Comparison of ENCODE assay signal across 10 cellular contexts in genomic region chr9:3479516-3480352, GRCh38. TPM values are rescaled to one million over a fixed set of nuclear protein-coding genes. Genes with fewer than 3 reads are reported as not detected.
DNase-seq lines count a peak whose midpoint lies in the region; ATAC-seq, FAIRE-seq and TF ChIP-seq lines count a peak whose summit lies in the region.
"Had no signal": no experiment of that assay in that cellular context is flagged by ENCODE, and none has a peak within 500 bp of the region (broad histone marks: within the 10 kb centered on the region; RNA-seq: fewer than 3 reads in every experiment).

No MANE protein-coding gene starts in this region.

- H3K9me3 ChIP-seq in CD8-positive, alpha-beta memory T cell (ENCODE audit: low read length) = no peaks in the 10 kb centered on the region
- no peaks in the 10 kb centered on the region for H3K9me3 ChIP-seq in uterus
- H3K9me3 ChIP-seq: sigmoid colon had no signal

- TF ChIP-seq CTCF in D721Med (IDR thresholded peaks at IDR 0.05; ENCODE audit: insufficient read depth, missing control alignments) = no peak
- TF ChIP-seq CTCF in uterus (IDR thresholded peaks at IDR 0.05) = no peak

- intact Hi-C loops in uterus (cut with DNase I; ENCODE audit: low total_unique reads) = no loop called here

- POLR2A ChIA-PET in CD8-positive, alpha-beta memory T cell (lab: Charles Lee) = interaction anchor here (2.6 kb wide), 1 partner anchor 47 kb away, joined by 26 read pairs; the partner anchor contains the start of gene RFX3
- POLR2A ChIA-PET in activated CD4-positive, alpha-beta memory T cell treated with anti-CD3 and anti-CD28 coated beads, Interleukin-2, amount 10 ng/mL, durations not matched to agents 7 days and 5 days (lab: Charles Lee) = interaction anchor here (7.4 kb wide), 1 partner anchor 46 kb away, joined by 216 read pairs; the partner anchor contains the start of gene RFX3

- no peak overlapping the region for H3K27ac ChIP-seq in CD8-positive, alpha-beta memory T cell (ENCODE audit: low read depth, low read length)
- H3K27ac ChIP-seq in uterus = no peak overlapping the region
- H3K27ac ChIP-seq: sigmoid colon had no signal

- peaks cover 44 to 66% (median 64%) of the 10 kb centered on the region in 3 donors for H3K4me1 Mint-ChIP-seq in CD8-positive, alpha-beta memory T cell
- peaks cover 61% of the 10 kb centered on the region for H3K4me1 Mint-ChIP-seq in activated CD4-positive, alpha-beta memory T cell treated with anti-CD3 and anti-CD28 coated beads, Interleukin-2, amount 10 ng/mL, durations not matched to agents 7 days and 5 days

- peaks cover 5 to 20% (median 6%) of the 10 kb centered on the region in 3 donors for H3K36me3 Mint-ChIP-seq in CD8-positive, alpha-beta memory T cell
- peaks cover 24% of the 10 kb centered on the region for H3K36me3 Mint-ChIP-seq in activated CD4-positive, alpha-beta memory T cell treated with anti-CD3 and anti-CD28 coated beads, Interleukin-2, amount 10 ng/mL, durations not matched to agents 7 days and 5 days (ENCODE audit: low read depth)

- peak; percentile 91 for FAIRE-seq in GM19239 (lab: Jason Lieb, UNC)
- no peak for FAIRE-seq in D721Med (lab: Jason Lieb, UNC)

- no peaks in the 10 kb centered on the region for H3K27me3 ChIP-seq in CD8-positive, alpha-beta memory T cell (ENCODE audit: insufficient read depth, low read length, poor library complexity, severe bottlenecking)
- H3K27me3 ChIP-seq in uterus = no peaks in the 10 kb centered on the region
- H3K27me3 ChIP-seq: sigmoid colon had no signal

- DNase-seq in CD8-positive, alpha-beta memory T cell = no peak
- DNase-seq in GM19239 (ENCODE audit: insufficient read length, low spot score) (peak; percentile 2), NCI-H2107 treated with DMSO at 0.1 percent for 48 hours (lab: John Stamatoyannopoulos, UW; ENCODE audit: unreplicated experiment) (no peak), NCI-H2227 treated with DMSO at 0.1 percent for 48 hours (lab: John Stamatoyannopoulos, UW) (no peak), D721Med (ENCODE audit: insufficient read length, low spot score) (no peak), uterus (no peak)
- DNase-seq in activated CD4-positive, alpha-beta memory T cell treated with anti-CD3 and anti-CD28 coated beads, Interleukin-2, amount 10 ng/mL, durations not matched to agents 7 days and 5 days = no peak
- DNase-seq: DND-41, sigmoid colon had no signal

- peaks cover 0 to 2% (median 0%) of the 10 kb centered on the region in 5 donors for H3K9me3 Mint-ChIP-seq in CD8-positive, alpha-beta memory T cell
- no peaks in the 10 kb centered on the region for H3K9me3 Mint-ChIP-seq in activated CD4-positive, alpha-beta memory T cell treated with anti-CD3 and anti-CD28 coated beads, Interleukin-2, amount 10 ng/mL, durations not matched to agents 7 days and 5 days

- no peak for TF ChIP-seq POLR2A in uterus (IDR thresholded peaks at IDR 0.05)

- H3K4me1 ChIP-seq in CD8-positive, alpha-beta memory T cell (ENCODE audit: insufficient read depth, low read length) = peaks cover 18% of the 10 kb centered on the region
- no peaks in the 10 kb centered on the region for H3K4me1 ChIP-seq in uterus
- H3K4me1 ChIP-seq: sigmoid colon had no signal

- no peak overlapping the region for H3K4me3 ChIP-seq in CD8-positive, alpha-beta memory T cell (ENCODE audit: low read length)
- H3K4me3 ChIP-seq in uterus = no peak overlapping the region
- H3K4me3 ChIP-seq: sigmoid colon had no signal

- CTCF ChIA-PET in CD8-positive, alpha-beta memory T cell (lab: Charles Lee) = interaction anchor here (1.1 to 2.0 kb wide), 3 partner anchors 12 to 39 kb away, joined by 4 to 6 read pairs (median 5); no protein-coding TSS in a partner anchor
- CTCF ChIA-PET in activated CD4-positive, alpha-beta memory T cell treated with anti-CD3 and anti-CD28 coated beads, Interleukin-2, amount 10 ng/mL, durations not matched to agents 7 days and 5 days (lab: Charles Lee) = interaction anchor here (1.0 to 3.7 kb wide), 2 partner anchors 12 to 47 kb away, joined by 4 to 16 read pairs; partner anchors contain the start of gene RFX3

- H3K27ac Mint-ChIP-seq in CD8-positive, alpha-beta memory T cell = peak overlapping the region; percentile 60 to 98 (median 85)
- H3K27ac Mint-ChIP-seq in activated CD4-positive, alpha-beta memory T cell treated with anti-CD3 and anti-CD28 coated beads, Interleukin-2, amount 10 ng/mL, durations not matched to agents 7 days and 5 days = peak overlapping the region; percentile 58

- no peaks in the 10 kb centered on the region for H3K36me3 ChIP-seq in CD8-positive, alpha-beta memory T cell (ENCODE audit: insufficient read depth, low read length)
- H3K36me3 ChIP-seq in uterus = no peaks in the 10 kb centered on the region

- peak; percentile 39 for ATAC-seq in HG03095 (IDR thresholded peaks at IDR 0.05; ENCODE audit: unreplicated experiment)

- H3K4me3 Mint-ChIP-seq in CD8-positive, alpha-beta memory T cell = peak overlapping the region in 1 of 7 donors; percentile 8
- no peak overlapping the region for H3K4me3 Mint-ChIP-seq in activated CD4-positive, alpha-beta memory T cell treated with anti-CD3 and anti-CD28 coated beads, Interleukin-2, amount 10 ng/mL, durations not matched to agents 7 days and 5 days

- no peaks in the 10 kb centered on the region for H3K27me3 Mint-ChIP-seq in CD8-positive, alpha-beta memory T cell
- no peaks in the 10 kb centered on the region for H3K27me3 Mint-ChIP-seq in activated CD4-positive, alpha-beta memory T cell treated with anti-CD3 and anti-CD28 coated beads, Interleukin-2, amount 10 ng/mL, durations not matched to agents 7 days and 5 days

RNA-seq across cellular contexts. Expression of gene RFX3, which starts 46.1 kb away (rescaled TPM):
- 10 to 100 TPM; 14.1 to 14.6 TPM for total RNA-seq in CD8-positive, alpha-beta memory T cell
- 5.3 TPM for polyA plus RNA-seq in CD8-positive, alpha-beta memory T cell
- 10 to 100 TPM; 13.3 to 13.8 TPM for total RNA-seq in activated CD4-positive, alpha-beta memory T cell treated with anti-CD3 and anti-CD28 coated beads, Interleukin-2, amount 10 ng/mL, durations not matched to agents 7 days and 5 days
- total RNA-seq in uterus = 10 to 100 TPM in 3 of 4 donors, 1 to 10 TPM in 1; 8.5 to 43.3 (median 21.9) TPM
